In the genomic region with DNA sequence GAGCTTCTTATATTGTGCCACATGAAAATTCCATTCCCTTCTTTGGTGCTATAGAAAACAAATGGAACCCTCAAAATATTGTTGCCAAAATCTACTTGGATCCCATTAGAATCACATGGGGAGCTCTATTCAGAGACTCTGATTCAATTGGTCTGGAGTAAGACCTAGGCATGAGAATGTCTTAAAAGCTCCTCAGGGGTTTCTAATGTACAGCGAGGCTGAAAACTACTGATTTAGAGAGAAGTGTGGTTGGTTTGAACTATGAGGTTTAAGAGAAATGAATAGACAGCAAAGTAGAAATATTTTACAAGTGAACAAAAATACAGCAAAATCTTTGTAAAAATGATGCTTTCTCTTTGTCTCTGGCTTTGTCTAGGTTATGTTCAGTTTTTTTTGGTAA, we compare ENCODE assay signal across 17 cellular contexts.
DNase-seq lines count a peak whose midpoint lies in the region; ATAC-seq, FAIRE-seq and TF ChIP-seq lines count a peak whose summit lies in the region.
"Had no signal": no experiment of that assay in that cellular context is flagged by ENCODE, and none has a peak within 500 bp of the region (broad histone marks: within the 10 kb centered on the region; RNA-seq: fewer than 3 reads in every experiment).

No MANE protein-coding gene starts in this region.

- no peaks in the 10 kb centered on the region for H3K9me3 ChIP-seq in PC-3 (ENCODE audit: low read length)
- H3K9me3 ChIP-seq: BLaER1, testis had no signal

- H3K79me2 ChIP-seq in PC-3 (ENCODE audit: low read length): no peaks in the 10 kb centered on the region

- no peaks in the 10 kb centered on the region for H3F3A ChIP-seq in PC-3 (ENCODE audit: low read length, unreplicated experiment)

- POLR2A ChIA-PET in PC-3 (lab: Charles Lee; ENCODE audit: unreplicated experiment): no interaction called here

- no peak overlapping the region for H3K4me3 ChIP-seq in PC-3 (ENCODE audit: low read length)
- H3K4me3 ChIP-seq: BLaER1, K562, testis had no signal

- peaks cover 15% of the 10 kb centered on the region; the same call in 1 of the 2 replicates for H3K4me1 ChIP-seq in PC-3 (ENCODE audit: insufficient read depth, low read length)
- H3K4me1 ChIP-seq: BLaER1, testis had no signal

- no peak overlapping the region for H3K4me2 ChIP-seq in PC-3 (ENCODE audit: low read length)
- H3K4me2 ChIP-seq: BLaER1 had no signal

- H4K20me1 ChIP-seq in PC-3 (ENCODE audit: low read length): no peaks in the 10 kb centered on the region
- H4K20me1 ChIP-seq: BLaER1 had no signal

- ATAC-seq in GM19043 (IDR thresholded peaks at IDR 0.05; ENCODE audit: low read depth, unreplicated experiment): peak; percentile 52
- peak; percentile 50 for ATAC-seq in GM21825 (IDR thresholded peaks at IDR 0.05; ENCODE audit: unreplicated experiment)
- peak; percentile 87 for ATAC-seq in HG03097 (IDR thresholded peaks at IDR 0.05; ENCODE audit: low FRiP score, unreplicated experiment)
- ATAC-seq in PC-3: peak; percentile 42
- ATAC-seq: K562, left colon had no signal

- no peak for DNase-seq in PC-3
- DNase-seq in NCI-H1048 (lab: John Stamatoyannopoulos, UW): no peak
- no peak for DNase-seq in H54 (ENCODE audit: insufficient read length, low spot score)
- no peak for DNase-seq in GM19238 (ENCODE audit: insufficient read length, low spot score)
- no peak for DNase-seq in AML-193 (lab: John Stamatoyannopoulos, UW)
- DNase-seq: amygdala; cerebellar nuclear complex; left colon; NCI-H748 treated with DMSO at 0.1 percent for 48 hours; occipital lobe; stimulated activated CD8-positive, alpha-beta memory T cell treated with anti-CD3 and anti-CD28 coated beads, Interleukin-4, amount 100 ng/mL, for 48 hours; testis had no signal

- no peak overlapping the region for H2AFZ ChIP-seq in PC-3 (ENCODE audit: low read length)

- H3K27ac ChIP-seq in PC-3 (ENCODE audit: low read length): no peak overlapping the region
- H3K27ac ChIP-seq: BLaER1, testis had no signal

- CTCF ChIA-PET in PC-3 (lab: Charles Lee): no interaction called here

- H3K36me3 ChIP-seq in PC-3 (ENCODE audit: low read depth, low read length): no peaks in the 10 kb centered on the region
- H3K36me3 ChIP-seq: BLaER1 had no signal

- H3K27me3 ChIP-seq in PC-3 (ENCODE audit: low read length): no peaks in the 10 kb centered on the region
- H3K27me3 ChIP-seq: BLaER1, testis had no signal

- no peak for TF ChIP-seq POLR2A in H54 (IDR thresholded peaks at IDR 0.05; ENCODE audit: low read depth, low read length)

- FAIRE-seq in H54 (lab: Jason Lieb, UNC): no peak
- FAIRE-seq: K562 had no signal

- no peak overlapping the region for H3K9ac ChIP-seq in PC-3 (ENCODE audit: low read length)
- H3K9ac ChIP-seq: BLaER1 had no signal

- TF ChIP-seq CTCF in PC-3 (conservative IDR thresholded peaks at IDR 0.05; ENCODE audit: low read depth, low read length): no peak

- intact Hi-C loops in PC-3 (cut with micrococcal nuclease): no loop called here

- H3K9me2 ChIP-seq in PC-3 (replicated peaks; ENCODE audit: low read length): no peaks in the 10 kb centered on the region

- BruUV-seq in PC-3 (replicated peaks; lab: Mats Ljungman, UMichigan): no TSS peak
